8 cellular contexts compared by ENCODE assay signal in the genomic region with DNA sequence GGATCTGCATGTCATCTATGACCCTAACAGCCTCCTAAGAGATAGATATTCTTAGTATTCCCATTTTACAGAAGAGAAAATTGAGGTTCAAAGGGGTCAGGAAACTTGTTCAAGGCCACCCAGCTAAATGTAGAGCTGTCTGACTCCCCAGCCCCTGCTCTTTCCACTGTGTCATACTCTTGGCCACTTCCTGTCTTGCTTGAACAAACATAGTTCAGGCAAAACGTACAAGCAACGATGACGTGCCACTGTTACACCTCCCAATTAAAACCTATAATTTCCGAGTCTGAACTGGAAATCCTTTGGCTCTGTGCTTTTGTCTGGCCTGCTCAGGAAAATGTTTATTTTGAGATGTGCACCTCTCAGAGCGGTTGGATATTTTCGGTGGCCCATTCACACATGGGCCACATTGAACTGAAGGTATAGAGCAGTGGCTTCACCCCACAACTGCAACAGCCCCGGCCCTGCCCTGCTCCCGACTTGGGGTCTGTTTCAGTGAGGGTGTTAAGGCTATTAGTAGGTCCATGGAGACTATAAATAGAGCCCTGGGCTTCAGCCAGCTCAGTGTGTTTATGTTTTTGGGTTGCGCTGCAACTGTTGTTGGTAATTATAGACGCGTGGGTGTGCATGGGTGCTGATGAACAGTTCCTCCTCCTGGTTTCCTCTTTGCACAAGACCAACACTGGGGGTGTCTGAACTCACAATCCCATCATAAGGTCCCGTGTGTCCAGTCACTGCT.
DNase-seq lines count a peak whose midpoint lies in the region; ATAC-seq and TF ChIP-seq lines count a peak whose summit lies in the region.

No MANE protein-coding gene starts in this region.

- H3K36me3 ChIP-seq in A673 (ENCODE audit: insufficient read depth, low read length, poor library complexity, severe bottlenecking): no peaks in the 10 kb centered on the region

- H3K27ac ChIP-seq in A673 (ENCODE audit: low read depth, low read length, poor library complexity, severe bottlenecking): no peak overlapping the region

- CTCF ChIA-PET in A673 (lab: Charles Lee): no interaction called here

- no peak overlapping the region for H3K4me3 ChIP-seq in A673 (ENCODE audit: low read depth, low read length, poor library complexity, severe bottlenecking)

- no peak for TF ChIP-seq CTCF in A673 (conservative IDR thresholded peaks at IDR 0.05; ENCODE audit: low read depth, low read length)

- H3K4me1 ChIP-seq in A673 (ENCODE audit: insufficient read depth, low read length, poor library complexity, severe bottlenecking): no peaks in the 10 kb centered on the region

- POLR2A ChIA-PET in A673 (lab: Charles Lee; ENCODE audit: low non-redundant PET): no interaction called here

- ATAC-seq in GM19324 (IDR thresholded peaks at IDR 0.05; ENCODE audit: low FRiP score, unreplicated experiment) (peak; percentile 67), HG03175 (IDR thresholded peaks at IDR 0.05; ENCODE audit: unreplicated experiment) (peak; percentile 81)
- ATAC-seq in stimulated activated naive CD8-positive, alpha-beta T cell treated with anti-CD3 and anti-CD28 coated beads, Interleukin-15, Interleukin-2, amounts not matched to agents 100 U/mL and 50 U/mL, for 24 hours: peak; percentile 62

- DNase-seq in AML-193 (lab: John Stamatoyannopoulos, UW) (peak; percentile 39 to 44), T-helper 9 cell (peak; percentile 32), germinal center (ENCODE audit: low spot score) (peak; percentile 74), A673 (ENCODE audit: low spot score) (no peak), 8988T (no peak)
- DNase-seq in stimulated activated naive CD8-positive, alpha-beta T cell treated with anti-CD3 and anti-CD28 coated beads, Interleukin-15, Interleukin-2, amounts not matched to agents 100 U/mL and 50 U/mL, for 24 hours: peak; percentile 56

- H3K9me3 ChIP-seq in A673 (ENCODE audit: low read depth, low read length, poor library complexity, severe bottlenecking): no peaks in the 10 kb centered on the region

- no peaks in the 10 kb centered on the region for H3K27me3 ChIP-seq in A673 (replicated peaks; ENCODE audit: insufficient read depth, low read depth, low read length, poor library complexity)

- no TSS peak for BruUV-seq in A673 (replicated peaks; lab: Mats Ljungman, UMichigan)

- intact Hi-C loops in A673 (cut with micrococcal nuclease; ENCODE audit: unreplicated experiment): no loop called here

Comparison
In these comparisons a context has a peak if more than half of its experiments do, and no peak if none do; other contexts are left out.
1. DNase-seq: peak in AML-193 (2 of 2), T-helper 9 cell (single experiment), germinal center (single experiment) and stimulated activated naive CD8-positive, alpha-beta T cell treated with anti-CD3 and anti-CD28 coated beads, Interleukin-15, Interleukin-2, amounts not matched to agents 100 U/mL and 50 U/mL, for 24 hours (single experiment); none in A673 (single experiment) and 8988T (single experiment).
2. Peak in every context shown above with its lines, with median percentiles within 50 percentile points of each other: ATAC-seq.